ENCODE assay signal across 1 cellular context in the genomic region with DNA sequence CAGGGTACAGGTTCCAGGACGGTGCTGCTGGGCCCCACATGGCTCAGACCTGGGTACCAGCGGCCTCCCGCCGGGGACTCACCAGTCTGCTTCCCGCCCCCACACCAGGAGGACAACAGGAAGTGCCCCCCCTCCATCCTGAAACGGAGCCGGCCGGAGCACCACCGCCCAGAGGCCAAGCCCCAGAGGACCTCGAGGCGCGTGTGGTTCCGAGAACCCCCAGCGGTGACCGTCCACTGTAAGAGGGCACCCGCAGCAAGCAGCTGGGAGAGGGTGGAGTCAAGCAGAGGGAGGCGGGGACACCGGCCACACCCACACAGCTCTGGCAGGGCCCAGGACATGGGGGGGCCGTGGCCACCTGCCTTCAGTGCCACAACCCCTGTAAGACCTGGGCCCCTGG.
TF ChIP-seq lines count a peak whose summit lies in the region.

No MANE protein-coding gene starts in this region.

TF ChIP-seq in HEK293, 187 proteins besides CTCF, POLR2A, EP300 and RAD21 (continued from another document):
- TF ChIP-seq GLIS2 (tag by site-specific recombination; IDR thresholded peaks at IDR 0.05): 0 out of 2 replicates have a peak, but pooled peaks have one; percentile 26
- TF ChIP-seq, protein P1, sequence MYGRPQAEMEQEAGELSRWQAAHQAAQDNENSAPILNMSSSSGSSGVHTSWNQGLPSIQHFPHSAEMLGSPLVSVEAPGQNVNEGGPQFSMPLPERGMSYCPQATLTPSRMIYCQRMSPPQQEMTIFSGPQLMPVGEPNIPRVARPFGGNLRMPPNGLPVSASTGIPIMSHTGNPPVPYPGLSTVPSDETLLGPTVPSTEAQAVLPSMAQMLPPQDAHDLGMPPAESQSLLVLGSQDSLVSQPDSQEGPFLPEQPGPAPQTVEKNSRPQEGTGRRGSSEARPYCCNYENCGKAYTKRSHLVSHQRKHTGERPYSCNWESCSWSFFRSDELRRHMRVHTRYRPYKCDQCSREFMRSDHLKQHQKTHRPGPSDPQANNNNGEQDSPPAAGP (tag by site-specific recombination; IDR thresholded peaks at IDR 0.05): no peak
- TF ChIP-seq, protein P2, sequence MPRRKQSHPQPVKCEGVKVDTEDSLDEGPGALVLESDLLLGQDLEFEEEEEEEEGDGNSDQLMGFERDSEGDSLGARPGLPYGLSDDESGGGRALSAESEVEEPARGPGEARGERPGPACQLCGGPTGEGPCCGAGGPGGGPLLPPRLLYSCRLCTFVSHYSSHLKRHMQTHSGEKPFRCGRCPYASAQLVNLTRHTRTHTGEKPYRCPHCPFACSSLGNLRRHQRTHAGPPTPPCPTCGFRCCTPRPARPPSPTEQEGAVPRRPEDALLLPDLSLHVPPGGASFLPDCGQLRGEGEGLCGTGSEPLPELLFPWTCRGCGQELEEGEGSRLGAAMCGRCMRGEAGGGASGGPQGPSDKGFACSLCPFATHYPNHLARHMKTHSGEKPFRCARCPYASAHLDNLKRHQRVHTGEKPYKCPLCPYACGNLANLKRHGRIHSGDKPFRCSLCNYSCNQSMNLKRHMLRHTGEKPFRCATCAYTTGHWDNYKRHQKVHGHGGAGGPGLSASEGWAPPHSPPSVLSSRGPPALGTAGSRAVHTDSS (tag by site-specific recombination; IDR thresholded peaks at IDR 0.05): no peak
- TF ChIP-seq PRDM1 (tag by site-specific recombination; IDR thresholded peaks at IDR 0.05): no peak
TF ChIP-seq in HEK293: peak in this region for 2.
